Comparison of ENCODE assay signal across 2 cellular contexts in the genomic region with DNA sequence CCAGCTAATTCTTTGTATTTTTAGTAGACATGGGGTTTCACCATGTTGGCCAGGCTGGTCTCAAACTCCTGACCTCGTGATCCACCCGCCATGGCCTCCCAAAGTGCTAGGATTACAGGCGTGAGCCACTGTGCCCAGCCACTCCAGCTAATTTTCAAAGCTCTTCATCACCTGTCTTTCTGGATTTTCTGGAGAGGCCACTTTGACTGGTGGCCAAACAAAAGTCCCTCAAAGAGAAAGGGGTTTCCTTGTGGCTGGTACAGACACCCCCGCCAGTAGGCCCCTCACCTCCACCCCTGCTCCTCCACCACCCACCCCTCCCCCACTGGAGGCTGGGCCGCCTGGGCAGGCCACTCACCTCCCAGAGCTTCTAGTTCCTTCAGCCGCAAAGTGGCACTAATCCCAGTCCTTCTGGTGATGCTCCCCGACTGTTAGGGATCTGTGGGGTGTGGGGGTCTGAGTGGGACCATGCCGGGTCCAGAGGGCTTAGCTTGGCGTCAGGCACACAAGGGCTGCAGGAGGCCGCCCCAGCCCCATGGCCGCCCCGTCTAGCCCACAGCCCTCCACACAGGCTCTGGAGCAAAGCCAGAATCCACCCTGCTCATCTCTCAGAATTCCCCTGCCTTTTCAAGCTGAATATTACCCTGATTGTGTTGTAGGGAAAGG.
TF ChIP-seq lines count a peak whose summit lies in the region.

No MANE protein-coding gene starts in this region.

TF ChIP-seq in SK-N-SH, 30 proteins besides CTCF, POLR2A, EP300 and RAD21 (continued from another document):
- TF ChIP-seq SIN3A (IDR thresholded peaks at IDR 0.05; ENCODE audit: borderline replicate concordance, low read depth, low read length) (no peak), FOXJ3 (CRISPR knock-in tag; IDR thresholded peaks at IDR 0.05) (no peak), TEAD4 (IDR thresholded peaks at IDR 0.05; ENCODE audit: borderline replicate concordance, insufficient read depth) (no peak), RFX5 (IDR thresholded peaks at IDR 0.05; ENCODE audit: low read length) (no peak)
- TF ChIP-seq, protein P1, sequence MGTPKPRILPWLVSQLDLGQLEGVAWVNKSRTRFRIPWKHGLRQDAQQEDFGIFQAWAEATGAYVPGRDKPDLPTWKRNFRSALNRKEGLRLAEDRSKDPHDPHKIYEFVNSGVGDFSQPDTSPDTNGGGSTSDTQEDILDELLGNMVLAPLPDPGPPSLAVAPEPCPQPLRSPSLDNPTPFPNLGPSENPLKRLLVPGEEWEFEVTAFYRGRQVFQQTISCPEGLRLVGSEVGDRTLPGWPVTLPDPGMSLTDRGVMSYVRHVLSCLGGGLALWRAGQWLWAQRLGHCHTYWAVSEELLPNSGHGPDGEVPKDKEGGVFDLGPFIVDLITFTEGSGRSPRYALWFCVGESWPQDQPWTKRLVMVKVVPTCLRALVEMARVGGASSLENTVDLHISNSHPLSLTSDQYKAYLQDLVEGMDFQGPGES (IDR thresholded peaks at IDR 0.05; ENCODE audit: low read depth, low read length) = no peak

TF ChIP-seq in SK-N-SH treated with all-trans-retinoic acid at 6 μM for 48 hours, 23 proteins besides CTCF, POLR2A, EP300 and RAD21 (continued from another document):
- TF ChIP-seq BACH2 (CRISPR knock-in tag; IDR thresholded peaks at IDR 0.05; ENCODE audit: borderline replicate concordance) (no peak), ESRRG (CRISPR knock-in tag; IDR thresholded peaks at IDR 0.05) (no peak), ZNF70 (CRISPR knock-in tag; IDR thresholded peaks at IDR 0.05) (no peak), TCF4 (CRISPR knock-in tag; IDR thresholded peaks at IDR 0.05; ENCODE audit: borderline replicate concordance) (no peak), PPARA (CRISPR knock-in tag; IDR thresholded peaks at IDR 0.05; ENCODE audit: borderline replicate concordance) (no peak), ISL1 (CRISPR knock-in tag; IDR thresholded peaks at IDR 0.05) (no peak)
- TF ChIP-seq, protein P2, sequence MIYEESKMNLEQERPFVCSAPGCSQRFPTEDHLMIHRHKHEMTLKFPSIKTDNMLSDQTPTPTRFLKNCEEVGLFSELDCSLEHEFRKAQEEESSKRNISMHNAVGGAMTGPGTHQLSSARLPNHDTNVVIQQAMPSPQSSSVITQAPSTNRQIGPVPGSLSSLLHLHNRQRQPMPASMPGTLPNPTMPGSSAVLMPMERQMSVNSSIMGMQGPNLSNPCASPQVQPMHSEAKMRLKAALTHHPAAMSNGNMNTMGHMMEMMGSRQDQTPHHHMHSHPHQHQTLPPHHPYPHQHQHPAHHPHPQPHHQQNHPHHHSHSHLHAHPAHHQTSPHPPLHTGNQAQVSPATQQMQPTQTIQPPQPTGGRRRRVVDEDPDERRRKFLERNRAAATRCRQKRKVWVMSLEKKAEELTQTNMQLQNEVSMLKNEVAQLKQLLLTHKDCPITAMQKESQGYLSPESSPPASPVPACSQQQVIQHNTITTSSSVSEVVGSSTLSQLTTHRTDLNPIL (CRISPR knock-in tag; IDR thresholded peaks at IDR 0.05; ENCODE audit: low read depth) = no peak
- TF ChIP-seq, protein P3, sequence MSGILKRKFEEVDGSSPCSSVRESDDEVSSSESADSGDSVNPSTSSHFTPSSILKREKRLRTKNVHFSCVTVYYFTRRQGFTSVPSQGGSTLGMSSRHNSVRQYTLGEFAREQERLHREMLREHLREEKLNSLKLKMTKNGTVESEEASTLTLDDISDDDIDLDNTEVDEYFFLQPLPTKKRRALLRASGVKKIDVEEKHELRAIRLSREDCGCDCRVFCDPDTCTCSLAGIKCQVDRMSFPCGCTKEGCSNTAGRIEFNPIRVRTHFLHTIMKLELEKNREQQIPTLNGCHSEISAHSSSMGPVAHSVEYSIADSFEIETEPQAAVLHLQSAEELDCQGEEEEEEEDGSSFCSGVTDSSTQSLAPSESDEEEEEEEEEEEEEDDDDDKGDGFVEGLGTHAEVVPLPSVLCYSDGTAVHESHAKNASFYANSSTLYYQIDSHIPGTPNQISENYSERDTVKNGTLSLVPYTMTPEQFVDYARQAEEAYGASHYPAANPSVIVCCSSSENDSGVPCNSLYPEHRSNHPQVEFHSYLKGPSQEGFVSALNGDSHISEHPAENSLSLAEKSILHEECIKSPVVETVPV (CRISPR knock-in tag; IDR thresholded peaks at IDR 0.05) = no peak
